Comparison of ENCODE assay signal across 2 cellular contexts in the genomic region with DNA sequence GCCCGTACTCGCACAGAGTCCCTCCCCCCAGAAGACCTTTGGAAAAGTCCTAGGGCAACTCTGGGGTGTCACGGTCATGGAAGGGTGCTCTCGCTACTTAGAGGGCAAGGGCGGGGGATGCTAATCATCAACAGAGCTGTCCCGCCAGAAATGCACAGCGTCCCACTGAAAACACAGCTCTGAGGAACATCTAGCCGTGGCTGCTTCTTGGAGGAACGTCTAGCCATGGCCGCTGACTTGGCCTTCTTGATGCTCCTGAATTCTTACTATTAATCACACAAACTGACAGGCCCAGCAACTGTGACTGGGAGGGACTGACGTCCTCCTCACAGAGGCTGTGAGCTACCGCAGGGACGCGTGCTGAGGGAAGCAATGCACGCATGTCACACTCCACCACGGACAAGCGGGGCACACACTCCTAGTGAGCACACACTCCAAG.
TF ChIP-seq lines count a peak whose summit lies in the region.

No MANE protein-coding gene starts in this region.

TF ChIP-seq in SK-N-SH, 30 proteins besides CTCF, POLR2A, EP300 and RAD21 (continued from another document):
- no peak for TF ChIP-seq RCOR1 (IDR thresholded peaks at IDR 0.05; ENCODE audit: low read length)
- no peak for TF ChIP-seq USF1 (IDR thresholded peaks at IDR 0.05; ENCODE audit: borderline replicate concordance, low read depth)
- TF ChIP-seq USF2 (IDR thresholded peaks at IDR 0.05; ENCODE audit: borderline replicate concordance, low read depth, low read length) = no peak
- no peak for TF ChIP-seq SMC3 (IDR thresholded peaks at IDR 0.05; ENCODE audit: low read depth, low read length)
- TF ChIP-seq ZBTB33 (IDR thresholded peaks at IDR 0.05; ENCODE audit: borderline replicate concordance, low read depth) = no peak
- no peak for TF ChIP-seq EZH2phosphoT487 (IDR thresholded peaks at IDR 0.05; ENCODE audit: borderline replicate concordance, low read depth)
- no peak for TF ChIP-seq NFIC (IDR thresholded peaks at IDR 0.05; ENCODE audit: borderline replicate concordance)
- no peak for TF ChIP-seq TEAD4 (IDR thresholded peaks at IDR 0.05; ENCODE audit: borderline replicate concordance, insufficient read depth)
- no peak for TF ChIP-seq ELF1 (IDR thresholded peaks at IDR 0.05)
- no peak for TF ChIP-seq JUND (IDR thresholded peaks at IDR 0.05)
- TF ChIP-seq NRF1 (IDR thresholded peaks at IDR 0.05; ENCODE audit: low read depth, low read length) = no peak
- no peak for TF ChIP-seq POLR2AphosphoS5 (IDR thresholded peaks at IDR 0.05; ENCODE audit: low read depth, low read length)
- TF ChIP-seq GATA2 (CRISPR knock-in tag; IDR thresholded peaks at IDR 0.05) = no peak
TF ChIP-seq in SK-N-SH: peak in this region for 0.

TF ChIP-seq in SK-N-SH treated with all-trans-retinoic acid at 6 μM for 48 hours, 23 proteins besides CTCF, POLR2A, EP300 and RAD21 (continued from another document):
- TF ChIP-seq CREB5 (CRISPR knock-in tag; IDR thresholded peaks at IDR 0.05; ENCODE audit: low read depth) (no peak), SNAI2 (CRISPR knock-in tag; IDR thresholded peaks at IDR 0.05) (no peak), GLIS3 (CRISPR knock-in tag; IDR thresholded peaks at IDR 0.05) (no peak), ISL1 (CRISPR knock-in tag; IDR thresholded peaks at IDR 0.05) (no peak), TOX (CRISPR knock-in tag; IDR thresholded peaks at IDR 0.05; ENCODE audit: borderline replicate concordance) (no peak), ARNTL (CRISPR knock-in tag; IDR thresholded peaks at IDR 0.05; ENCODE audit: borderline replicate concordance, low read depth) (no peak), ZNF565 (CRISPR knock-in tag; conservative IDR thresholded peaks at IDR 0.05; ENCODE audit: low read depth) (no peak), ZNF8 (CRISPR knock-in tag; IDR thresholded peaks at IDR 0.05) (no peak), ZNF70 (CRISPR knock-in tag; IDR thresholded peaks at IDR 0.05) (no peak), ZC3H10 (CRISPR knock-in tag; IDR thresholded peaks at IDR 0.05) (no peak)
- TF ChIP-seq, protein P1, sequence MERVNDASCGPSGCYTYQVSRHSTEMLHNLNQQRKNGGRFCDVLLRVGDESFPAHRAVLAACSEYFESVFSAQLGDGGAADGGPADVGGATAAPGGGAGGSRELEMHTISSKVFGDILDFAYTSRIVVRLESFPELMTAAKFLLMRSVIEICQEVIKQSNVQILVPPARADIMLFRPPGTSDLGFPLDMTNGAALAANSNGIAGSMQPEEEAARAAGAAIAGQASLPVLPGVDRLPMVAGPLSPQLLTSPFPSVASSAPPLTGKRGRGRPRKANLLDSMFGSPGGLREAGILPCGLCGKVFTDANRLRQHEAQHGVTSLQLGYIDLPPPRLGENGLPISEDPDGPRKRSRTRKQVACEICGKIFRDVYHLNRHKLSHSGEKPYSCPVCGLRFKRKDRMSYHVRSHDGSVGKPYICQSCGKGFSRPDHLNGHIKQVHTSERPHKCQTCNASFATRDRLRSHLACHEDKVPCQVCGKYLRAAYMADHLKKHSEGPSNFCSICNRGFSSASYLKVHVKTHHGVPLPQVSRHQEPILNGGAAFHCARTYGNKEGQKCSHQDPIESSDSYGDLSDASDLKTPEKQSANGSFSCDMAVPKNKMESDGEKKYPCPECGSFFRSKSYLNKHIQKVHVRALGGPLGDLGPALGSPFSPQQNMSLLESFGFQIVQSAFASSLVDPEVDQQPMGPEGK (CRISPR knock-in tag; IDR thresholded peaks at IDR 0.05; ENCODE audit: borderline replicate concordance) = no peak
- TF ChIP-seq, protein P2, sequence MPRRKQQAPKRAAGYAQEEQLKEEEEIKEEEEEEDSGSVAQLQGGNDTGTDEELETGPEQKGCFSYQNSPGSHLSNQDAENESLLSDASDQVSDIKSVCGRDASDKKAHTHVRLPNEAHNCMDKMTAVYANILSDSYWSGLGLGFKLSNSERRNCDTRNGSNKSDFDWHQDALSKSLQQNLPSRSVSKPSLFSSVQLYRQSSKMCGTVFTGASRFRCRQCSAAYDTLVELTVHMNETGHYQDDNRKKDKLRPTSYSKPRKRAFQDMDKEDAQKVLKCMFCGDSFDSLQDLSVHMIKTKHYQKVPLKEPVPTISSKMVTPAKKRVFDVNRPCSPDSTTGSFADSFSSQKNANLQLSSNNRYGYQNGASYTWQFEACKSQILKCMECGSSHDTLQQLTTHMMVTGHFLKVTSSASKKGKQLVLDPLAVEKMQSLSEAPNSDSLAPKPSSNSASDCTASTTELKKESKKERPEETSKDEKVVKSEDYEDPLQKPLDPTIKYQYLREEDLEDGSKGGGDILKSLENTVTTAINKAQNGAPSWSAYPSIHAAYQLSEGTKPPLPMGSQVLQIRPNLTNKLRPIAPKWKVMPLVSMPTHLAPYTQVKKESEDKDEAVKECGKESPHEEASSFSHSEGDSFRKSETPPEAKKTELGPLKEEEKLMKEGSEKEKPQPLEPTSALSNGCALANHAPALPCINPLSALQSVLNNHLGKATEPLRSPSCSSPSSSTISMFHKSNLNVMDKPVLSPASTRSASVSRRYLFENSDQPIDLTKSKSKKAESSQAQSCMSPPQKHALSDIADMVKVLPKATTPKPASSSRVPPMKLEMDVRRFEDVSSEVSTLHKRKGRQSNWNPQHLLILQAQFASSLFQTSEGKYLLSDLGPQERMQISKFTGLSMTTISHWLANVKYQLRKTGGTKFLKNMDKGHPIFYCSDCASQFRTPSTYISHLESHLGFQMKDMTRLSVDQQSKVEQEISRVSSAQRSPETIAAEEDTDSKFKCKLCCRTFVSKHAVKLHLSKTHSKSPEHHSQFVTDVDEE (CRISPR knock-in tag; IDR thresholded peaks at IDR 0.05) = no peak
TF ChIP-seq in SK-N-SH treated with all-trans-retinoic acid at 6 μM for 48 hours: peak in this region for 0.
